In genomic region chr9:104875897-104876296, GRCh38 we compare ENCODE assay signal across 16 cellular contexts. TPM values are rescaled to one million over a fixed set of nuclear protein-coding genes. Genes with fewer than 3 reads are reported as not detected.
A peak's percentile ranks its signal among the peaks of the same experiment; 100 is the strongest.
DNase-seq lines count a peak whose midpoint lies in the region; ATAC-seq, FAIRE-seq and TF ChIP-seq lines count a peak whose summit lies in the region.
"Had no signal": no experiment of that assay in that cellular context is flagged by ENCODE, and none has a peak within 500 bp of the region (broad histone marks: within the 10 kb centered on the region; RNA-seq: fewer than 3 reads in every experiment).

No MANE protein-coding gene starts in this region.

- H3K4me1 ChIP-seq in keratinocyte (ENCODE audit: control insufficient read depth, extremely low read depth, insufficient read depth, low read length), result peaks cover 44% of the 10 kb centered on the region
- H3K4me1 ChIP-seq in gastrocnemius medialis, result peaks cover 34 to 39% of the 10 kb centered on the region in 2 donors
- H3K4me1 ChIP-seq in body of pancreas, result peaks cover 13% of the 10 kb centered on the region
- H3K4me1 ChIP-seq: BE2C had no signal

- FAIRE-seq in keratinocyte (lab: Jason Lieb, UNC), result peak; percentile 20
- FAIRE-seq: A549, GM19239 had no signal

- no peaks in the 10 kb centered on the region for H3K9me3 ChIP-seq in T-helper 17 cell (ENCODE audit: control insufficient read depth, low read length, poor library complexity, severe bottlenecking)
- no peaks in the 10 kb centered on the region for H3K9me3 ChIP-seq in keratinocyte (ENCODE audit: control insufficient read depth, low read depth, low read length)
- H3K9me3 ChIP-seq in gastrocnemius medialis, result no peaks in the 10 kb centered on the region
- H3K9me3 ChIP-seq in body of pancreas, result no peaks in the 10 kb centered on the region
- H3K9me3 ChIP-seq: A549, BE2C, Caco-2 had no signal

- H4K20me1 ChIP-seq in keratinocyte (ENCODE audit: control insufficient read depth, extremely low read depth, insufficient read depth, low read length), result no peaks in the 10 kb centered on the region

- H3K27ac Mint-ChIP-seq in T-helper 17 cell, result peak overlapping the region; percentile 49
- H3K27ac Mint-ChIP-seq: CD8-positive, alpha-beta memory T cell; H9 had no signal

- H3K79me2 ChIP-seq in keratinocyte (ENCODE audit: control insufficient read depth, insufficient read depth, low read length), result peaks cover 27% of the 10 kb centered on the region

- H3K4me2 ChIP-seq in keratinocyte (ENCODE audit: control insufficient read depth, extremely low read depth, insufficient read depth, low read depth, low read length), result no peak overlapping the region
- H3K4me2 ChIP-seq: A549 had no signal

- no peak overlapping the region for H3K27ac ChIP-seq in keratinocyte (ENCODE audit: control insufficient read depth, insufficient read depth, low read length)
- H3K27ac ChIP-seq in gastrocnemius medialis, result peak overlapping the region in 3 of 4 donors; percentile 11 to 15 (median 14)
- H3K27ac ChIP-seq in body of pancreas, result no peak overlapping the region
- H3K27ac ChIP-seq: GM23248 had no signal

- in situ Hi-C loops in gastrocnemius medialis (cut with MboI; ENCODE audit: low sequenced_read_pairs in 4 of 4), result loop anchor here in 1 of 4 donors (25.0 kb wide), 1 partner anchor 536 kb away; no protein-coding TSS in a partner anchor

- H3K9me1 ChIP-seq in keratinocyte (ENCODE audit: control insufficient read depth, extremely low read depth, insufficient read depth, low read length), result no peaks in the 10 kb centered on the region

- peaks cover 0 to 17% of the 10 kb centered on the region in 2 experiments for H3K36me3 ChIP-seq in keratinocyte (ENCODE audit: control insufficient read depth in 2 of 2, extremely low read depth in 1 of 2, insufficient read depth in 2 of 2, low read length in 2 of 2)
- H3K36me3 ChIP-seq in gastrocnemius medialis, result peaks cover 0 to 20% of the 10 kb centered on the region in 2 donors
- peaks cover 0 to 1% of the 10 kb centered on the region in 2 donors for H3K36me3 ChIP-seq in body of pancreas (replicated peaks in 1 of 2; ENCODE audit: insufficient read depth in 1 of 2, low read depth in 2 of 2)
- H3K36me3 ChIP-seq: BE2C had no signal

- no peaks in the 10 kb centered on the region for H3K27me3 Mint-ChIP-seq in T-helper 17 cell

- ATAC-seq in T-helper 17 cell (no peak), gastrocnemius medialis (no peak), GM21528 (IDR thresholded peaks at IDR 0.05; ENCODE audit: low FRiP score, unreplicated experiment) (no peak), HG03565 (IDR thresholded peaks at IDR 0.05; ENCODE audit: unreplicated experiment) (no peak), body of pancreas (no peak)
- ATAC-seq: A549 had no signal

- no peak for TF ChIP-seq POLR2A in gastrocnemius medialis (IDR thresholded peaks at IDR 0.05)
- TF ChIP-seq POLR2A in body of pancreas (IDR thresholded peaks at IDR 0.05), result no peak

- no peak overlapping the region for H3K9ac ChIP-seq in keratinocyte (ENCODE audit: control insufficient read depth, extremely low read depth, insufficient read depth, low read length)
- H3K9ac ChIP-seq: GM23248 had no signal

- no peak overlapping the region for H3K4me3 ChIP-seq in keratinocyte (ENCODE audit: control insufficient read depth in 2 of 3, extremely low read depth in 1 of 3, insufficient read depth in 2 of 3, low read depth in 1 of 3, low read length in 3 of 3)
- no peak overlapping the region for H3K4me3 ChIP-seq in gastrocnemius medialis
- no peak overlapping the region for H3K4me3 ChIP-seq in body of pancreas
- H3K4me3 ChIP-seq: A549, GM23248 had no signal

- H3K4me3 Mint-ChIP-seq in T-helper 17 cell, result no peak overlapping the region
- H3K4me3 Mint-ChIP-seq: CD14-positive monocyte; CD8-positive, alpha-beta memory T cell; H9 had no signal

- no peak overlapping the region for H2AFZ ChIP-seq in keratinocyte (ENCODE audit: control insufficient read depth, low read length)
- H2AFZ ChIP-seq: GM23248 had no signal

- H3K27me3 ChIP-seq in keratinocyte (ENCODE audit: control insufficient read depth, extremely low read depth, insufficient read depth, low read length), result no peaks in the 10 kb centered on the region
- H3K27me3 ChIP-seq in gastrocnemius medialis, result no peaks in the 10 kb centered on the region
- H3K27me3 ChIP-seq in body of pancreas, result no peaks in the 10 kb centered on the region
- H3K27me3 ChIP-seq: BE2C had no signal

- dilution Hi-C loops in keratinocyte (cut with MboI; ENCODE audit: extremely low pct_ligation_motif_present, low sequenced_read_pairs), result no loop called here

- H3K36me3 Mint-ChIP-seq in T-helper 17 cell (ENCODE audit: low read depth), result peaks cover 4% of the 10 kb centered on the region

- TF ChIP-seq CTCF in keratinocyte (optimal IDR thresholded peaks at IDR 0.05 in 1 of 3, IDR thresholded peaks at IDR 0.05 in 1 of 3, conservative IDR thresholded peaks at IDR 0.05 in 1 of 3; ENCODE audit: extremely low read depth in 1 of 3, insufficient read depth in 2 of 3, low read length in 3 of 3) (no peak), gastrocnemius medialis (IDR thresholded peaks at IDR 0.05 in 4 of 5, conservative IDR thresholded peaks at IDR 0.05 in 1 of 5) (no peak), body of pancreas (IDR thresholded peaks at IDR 0.05) (no peak)

- DNase-seq in T-helper 17 cell (no peak), keratinocyte (ENCODE audit: low read depth, low spot score) (no peak), gastrocnemius medialis (no peak), body of pancreas (no peak)
- DNase-seq: BE2C; Caco-2; CD8-positive, alpha-beta memory T cell; DMS53; GF-D8; GM23248; H9 had no signal

- H3K4me1 Mint-ChIP-seq in T-helper 17 cell, result no peaks in the 10 kb centered on the region
- H3K4me1 Mint-ChIP-seq: CD8-positive, alpha-beta memory T cell had no signal

- intact Hi-C loops in gastrocnemius medialis (cut with DNase I; ENCODE audit: low total_unique reads), result no loop called here
- intact Hi-C loops in body of pancreas (cut with DNase I), result no loop called here

- 97 to 100% methylated on average over 4 of the region's 4 CpGs for WGBS in body of pancreas, 2 donors

RNA-seq across cellular contexts. Expression of gene ABCA1, which starts 52.1 kb away (rescaled TPM):
- 10 to 100 TPM; 16.0 to 18.9 TPM for total RNA-seq in T-helper 17 cell
- 20.8 to 35.9 TPM (median 23.0 TPM) in 3 replicates for polyA plus RNA-seq in keratinocyte
- polyA plus RNA-seq in keratinocyte (2011; ENCODE audit: low read depth), result 2.5 TPM
- polyA plus RNA-seq in keratinocyte (2011; cell fraction: cytosol; rRNA removed), result 4.2 and 6.8 TPM in 2 replicates
- 45.6 and 53.6 TPM in 2 replicates for polyA plus RNA-seq in keratinocyte (2011; cell fraction: nucleus; rRNA removed)
- polyA plus RNA-seq in keratinocyte (2012; ENCODE audit: low replicate concordance), result 4.2 and 27.7 TPM in 2 replicates
- 262 to 318 TPM (median 305 TPM) in 3 replicates for polyA minus RNA-seq in keratinocyte
- 47.2 TPM for polyA minus RNA-seq in keratinocyte (2011; cell fraction: cytosol; rRNA and poly(A)+ RNA removed)
- polyA minus RNA-seq in keratinocyte (2011; cell fraction: nucleus; rRNA and poly(A)+ RNA removed), result 243 and 353 TPM in 2 replicates
- 10 to 100 TPM in 3 of 4 donors, 1 to 10 TPM in 1; 4.9 to 23.8 (median 21.5) TPM for total RNA-seq in gastrocnemius medialis
- total RNA-seq in body of pancreas, result 10 to 100 TPM; 18.1 to 18.9 TPM
- polyA plus RNA-seq: CD8-positive, alpha-beta memory T cell had no signal

Comparison
In these comparisons a context has a peak if more than half of its experiments do, and no peak if none do; other contexts are left out.
1. H3K27ac ChIP-seq: peak in gastrocnemius medialis (3 of 4); none in keratinocyte (single experiment) and body of pancreas (0 of 4).